1 cellular context compared by ENCODE assay signal in the genomic region with DNA sequence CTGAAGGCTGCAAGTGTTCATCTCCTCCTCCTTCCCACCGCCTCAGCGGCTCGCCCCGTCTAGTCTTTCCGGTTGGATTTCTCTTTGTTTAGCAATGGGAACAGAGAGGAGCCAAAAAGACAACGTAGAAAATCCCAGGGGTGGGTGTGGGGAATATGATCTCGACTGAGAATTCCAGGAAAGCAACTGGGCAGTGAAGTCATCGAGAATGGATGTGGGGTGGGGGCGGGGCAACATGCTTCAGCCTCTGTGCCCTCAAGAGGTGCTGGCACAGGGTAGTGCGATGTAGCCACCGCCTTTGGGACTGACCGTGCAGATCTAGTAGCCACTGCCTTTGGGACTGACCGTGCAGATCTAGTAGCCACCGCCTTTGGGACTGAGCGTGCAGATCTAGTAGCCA.
TF ChIP-seq lines count a peak whose summit lies in the region.

No MANE protein-coding gene starts in this region.

TF ChIP-seq in IMR-90, 13 proteins besides CTCF, POLR2A, EP300 and RAD21 (continued from another document):
- no peak for TF ChIP-seq FOS (IDR thresholded peaks at IDR 0.05; ENCODE audit: low read depth, low read length)
- TF ChIP-seq NFE2L2 (IDR thresholded peaks at IDR 0.05; ENCODE audit: low read depth, low read length), result no peak
- TF ChIP-seq SMC3 (IDR thresholded peaks at IDR 0.05; ENCODE audit: low read depth, low read length), result no peak
- TF ChIP-seq RCOR1 (IDR thresholded peaks at IDR 0.05; ENCODE audit: insufficient replicate concordance, low read length), result no peak
- TF ChIP-seq, protein P1, sequence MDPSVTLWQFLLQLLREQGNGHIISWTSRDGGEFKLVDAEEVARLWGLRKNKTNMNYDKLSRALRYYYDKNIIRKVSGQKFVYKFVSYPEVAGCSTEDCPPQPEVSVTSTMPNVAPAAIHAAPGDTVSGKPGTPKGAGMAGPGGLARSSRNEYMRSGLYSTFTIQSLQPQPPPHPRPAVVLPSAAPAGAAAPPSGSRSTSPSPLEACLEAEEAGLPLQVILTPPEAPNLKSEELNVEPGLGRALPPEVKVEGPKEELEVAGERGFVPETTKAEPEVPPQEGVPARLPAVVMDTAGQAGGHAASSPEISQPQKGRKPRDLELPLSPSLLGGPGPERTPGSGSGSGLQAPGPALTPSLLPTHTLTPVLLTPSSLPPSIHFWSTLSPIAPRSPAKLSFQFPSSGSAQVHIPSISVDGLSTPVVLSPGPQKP (IDR thresholded peaks at IDR 0.05; ENCODE audit: borderline replicate concordance, low read depth, low read length), result no peak
- no peak for TF ChIP-seq RFX5 (IDR thresholded peaks at IDR 0.05; ENCODE audit: low read depth, low read length)
TF ChIP-seq in IMR-90: peak in this region for 0.
